13 cellular contexts compared by ENCODE assay signal in genomic region chr15:36358094-36358961, GRCh38.
DNase-seq lines count a peak whose midpoint lies in the region; ATAC-seq and TF ChIP-seq lines count a peak whose summit lies in the region.
"Had no signal": no experiment of that assay in that cellular context is flagged by ENCODE, and none has a peak within 500 bp of the region (broad histone marks: within the 10 kb centered on the region; RNA-seq: fewer than 3 reads in every experiment).

No MANE protein-coding gene starts in this region.

- peak overlapping the region in 1 of 2 experiments; percentile 3 for H2BK12ac ChIP-seq in mesenchymal stem cell (ENCODE audit: low read length in 2 of 2)

- peak overlapping the region; percentile 48 for H2BK15ac ChIP-seq in mesenchymal stem cell (ENCODE audit: low read depth, poor library complexity, severe bottlenecking)

- no peaks in the 10 kb centered on the region for H3K27me3 Mint-ChIP-seq in natural killer cell (ENCODE audit: low read depth in 2 of 2)

- H3K27me3 ChIP-seq in MG63 = no peaks in the 10 kb centered on the region
- H3K27me3 ChIP-seq in mesenchymal stem cell (ENCODE audit: control insufficient read depth in 1 of 2, insufficient read depth in 1 of 2, low read length in 2 of 2) = no peaks in the 10 kb centered on the region
- H3K27me3 ChIP-seq in spleen (replicated peaks in 1 of 7) = no peaks in the 10 kb centered on the region
- H3K27me3 ChIP-seq: esophagus squamous epithelium had no signal

- TF ChIP-seq POLR2A in spleen (IDR thresholded peaks at IDR 0.05) = no peak

- no peak overlapping the region for H4K91ac ChIP-seq in mesenchymal stem cell (ENCODE audit: low read length)

- H3K4me1 ChIP-seq in mesenchymal stem cell (ENCODE audit: control insufficient read depth, insufficient read depth, low read depth, low read length) = peaks cover 3% of the 10 kb centered on the region
- H3K4me1 ChIP-seq in spleen = no peaks in the 10 kb centered on the region

- TF ChIP-seq CTCF in spleen (IDR thresholded peaks at IDR 0.05 in 8 of 11, conservative IDR thresholded peaks at IDR 0.05 in 3 of 11) = no peak
- no peak for TF ChIP-seq CTCF in natural killer cell (IDR thresholded peaks at IDR 0.05)

- no peak overlapping the region for H3K4me3 Mint-ChIP-seq in natural killer cell

- H3K4ac ChIP-seq in mesenchymal stem cell (ENCODE audit: low read depth in 1 of 2, low read length in 2 of 2) = peak overlapping the region; percentile 49 to 83

- H3K27ac ChIP-seq in mesenchymal stem cell (ENCODE audit: low read length, poor library complexity, severe bottlenecking) (peak overlapping the region; percentile 27), spleen (no peak overlapping the region)
- H3K27ac ChIP-seq: WERI-Rb-1 had no signal

- no peak overlapping the region for H3K14ac ChIP-seq in mesenchymal stem cell (ENCODE audit: low read length in 2 of 2)

- DNase-seq in ACHN (peak; percentile 60), MG63 (peak; percentile 43), astrocyte of the hippocampus (ENCODE audit: low read depth, low spot score) (peak; percentile 85), mesenchymal stem cell (peak; percentile 75), NCI-H524 (lab: John Stamatoyannopoulos, UW) (no peak), spleen (no peak), natural killer cell (no peak)
- DNase-seq: activated gamma-delta T cell treated with Interleukin-2 at 50 U/mL for 16 hours; esophagus squamous epithelium; NCI-H510A; stimulated activated CD4-positive, alpha-beta T cell treated with anti-CD3 and anti-CD28 coated beads, Interleukin-4, amount 100 ng/mL, for 24 hours; WERI-Rb-1 had no signal

- H3K4me2 ChIP-seq in mesenchymal stem cell (ENCODE audit: low read length, poor library complexity, severe bottlenecking) = no peak overlapping the region

- H3K4me3 ChIP-seq in MG63 = no peak overlapping the region
- H3K4me3 ChIP-seq in mesenchymal stem cell (ENCODE audit: insufficient read depth in 1 of 2, low read depth in 1 of 2, low read length in 2 of 2) = peak overlapping the region in 1 of 2 experiments; percentile 10
- H3K4me3 ChIP-seq in spleen = no peak overlapping the region
- H3K4me3 ChIP-seq: esophagus squamous epithelium had no signal

- H2AFZ ChIP-seq in mesenchymal stem cell (ENCODE audit: low read depth, low read length) = no peak overlapping the region

- H3K27ac Mint-ChIP-seq in natural killer cell = no peak overlapping the region

- peak overlapping the region; percentile 67 for H2BK120ac ChIP-seq in mesenchymal stem cell (ENCODE audit: low read depth, low read length)

- WGBS in mesenchymal stem cell = 3% methylated on average over 2 of the region's 4 CpGs
- 73 to 84% (median 78%) methylated on average over 4 of the region's 4 CpGs for WGBS in spleen, 5 donors

- in situ Hi-C loops in ACHN (cut with HindIII; ENCODE audit: low pct_ligation_motif_present, low pct_unique_long_range_greater_than_20kb, low sequenced_read_pairs) = no loop called here

- H3K36me3 ChIP-seq in MG63 (no peaks in the 10 kb centered on the region), mesenchymal stem cell (ENCODE audit: control insufficient read depth in 1 of 2, insufficient read depth in 2 of 2, low read depth in 1 of 2, low read length in 2 of 2) (no peaks in the 10 kb centered on the region), spleen (no peaks in the 10 kb centered on the region)
- H3K36me3 ChIP-seq: esophagus squamous epithelium, WERI-Rb-1 had no signal

- H2AK5ac ChIP-seq in mesenchymal stem cell (ENCODE audit: low read length, severe bottlenecking) = no peak overlapping the region

- no peaks in the 10 kb centered on the region for H3K4me1 Mint-ChIP-seq in natural killer cell

- H3K36me3 Mint-ChIP-seq in natural killer cell = no peaks in the 10 kb centered on the region

- no peaks in the 10 kb centered on the region for H3K9me3 ChIP-seq in MG63
- no peaks in the 10 kb centered on the region for H3K9me3 ChIP-seq in mesenchymal stem cell (ENCODE audit: control insufficient read depth, low read length)
- no peaks in the 10 kb centered on the region for H3K9me3 ChIP-seq in spleen
- H3K9me3 ChIP-seq: esophagus squamous epithelium had no signal

- peak overlapping the region in 1 of 2 experiments; percentile 31 for H3K18ac ChIP-seq in mesenchymal stem cell (ENCODE audit: low read depth in 1 of 2, low read length in 2 of 2)

- H3K23ac ChIP-seq in mesenchymal stem cell (ENCODE audit: low read length in 2 of 2) = no peak overlapping the region

- H3K9ac ChIP-seq in mesenchymal stem cell (ENCODE audit: low read length) = peak overlapping the region; percentile 87

- ATAC-seq in natural killer cell = no peak
- no peak for ATAC-seq in HG02884 (IDR thresholded peaks at IDR 0.05; ENCODE audit: unreplicated experiment)

- H4K8ac ChIP-seq in mesenchymal stem cell (ENCODE audit: low read length) = no peak overlapping the region

- intact Hi-C loops in spleen (cut with DNase I; ENCODE audit: low total_unique reads) = no loop called here
- intact Hi-C loops in natural killer cell (cut with micrococcal nuclease) = no loop called here

- H3K9me3 Mint-ChIP-seq in natural killer cell = peaks cover 0 to 7% of the 10 kb centered on the region in 2 donors

- no peak overlapping the region for H2BK5ac ChIP-seq in mesenchymal stem cell (ENCODE audit: low read depth, low read length, poor library complexity, severe bottlenecking)

- H3K79me1 ChIP-seq in mesenchymal stem cell (replicated peaks; ENCODE audit: low read length, poor library complexity, severe bottlenecking) = no peaks in the 10 kb centered on the region

Comparison
In these comparisons a context has a peak if more than half of its experiments do, and no peak if none do; other contexts are left out.
1. DNase-seq: peak in ACHN (single experiment), MG63 (single experiment), astrocyte of the hippocampus (single experiment) and mesenchymal stem cell (single experiment); none in NCI-H524 (0 of 2), spleen (single experiment) and natural killer cell (single experiment).